In genomic region chr7:8125680-8126444, GRCh38 we compare ENCODE assay signal across 9 cellular contexts.
A peak's percentile ranks its signal among the peaks of the same experiment; 100 is the strongest.
DNase-seq lines count a peak whose midpoint lies in the region; ATAC-seq and TF ChIP-seq lines count a peak whose summit lies in the region.
"Had no signal": no experiment of that assay in that cellular context is flagged by ENCODE, and none has a peak within 500 bp of the region (broad histone marks: within the 10 kb centered on the region; RNA-seq: fewer than 3 reads in every experiment).

No MANE protein-coding gene starts in this region.

- no peaks in the 10 kb centered on the region for H3K4me1 ChIP-seq in right atrium auricular region
- H3K4me1 ChIP-seq in gastroesophageal sphincter, result no peaks in the 10 kb centered on the region
- H3K4me1 ChIP-seq in A673 (ENCODE audit: insufficient read depth, low read length, poor library complexity, severe bottlenecking), result no peaks in the 10 kb centered on the region

- DNase-seq in Right ventricle myocardium inferior (ENCODE audit: missing footprints), result no peak
- DNase-seq in right atrium auricular region (ENCODE audit: low spot score), result no peak
- DNase-seq in activated CD4-positive, alpha-beta T cell treated with anti-CD3 and anti-CD28 coated beads, Interleukin-2, amount 10 ng/mL, durations not matched to agents 24 days and 14 days, result peak; percentile 91
- DNase-seq in stimulated activated CD8-positive, alpha-beta memory T cell treated with anti-CD3 and anti-CD28 coated beads, Interleukin-4, amount 100 ng/mL, for 24 hours (ENCODE audit: low read depth), result peak; percentile 67
- DNase-seq in A673 (ENCODE audit: low spot score), result no peak

- no peak for TF ChIP-seq POLR2A in gastroesophageal sphincter (IDR thresholded peaks at IDR 0.05)

- no peak overlapping the region for H3K27ac ChIP-seq in right atrium auricular region
- no peak overlapping the region for H3K27ac ChIP-seq in gastroesophageal sphincter
- no peak overlapping the region for H3K27ac ChIP-seq in A673 (ENCODE audit: low read depth, low read length, poor library complexity, severe bottlenecking)

- H3K4me3 ChIP-seq in right atrium auricular region (no peak overlapping the region), gastroesophageal sphincter (no peak overlapping the region), A673 (ENCODE audit: low read depth, low read length, poor library complexity, severe bottlenecking) (no peak overlapping the region)

- TF ChIP-seq EP300 in gastroesophageal sphincter (IDR thresholded peaks at IDR 0.05), result no peak

- no peaks in the 10 kb centered on the region for H3K27me3 Mint-ChIP-seq in activated CD4-positive, alpha-beta T cell treated with anti-CD3 and anti-CD28 coated beads, Interleukin-2, amount 10 ng/mL, durations not matched to agents 24 days and 14 days
- H3K27me3 Mint-ChIP-seq: brain had no signal

- H3K36me3 ChIP-seq in right atrium auricular region (peaks cover 5% of the 10 kb centered on the region), gastroesophageal sphincter (no peaks in the 10 kb centered on the region), A673 (ENCODE audit: insufficient read depth, low read length, poor library complexity, severe bottlenecking) (no peaks in the 10 kb centered on the region)

- peaks cover 67% of the 10 kb centered on the region for H3K4me1 Mint-ChIP-seq in activated CD4-positive, alpha-beta T cell treated with anti-CD3 and anti-CD28 coated beads, Interleukin-2, amount 10 ng/mL, durations not matched to agents 24 days and 14 days

- peak overlapping the region; percentile 98 for H3K27ac Mint-ChIP-seq in activated CD4-positive, alpha-beta T cell treated with anti-CD3 and anti-CD28 coated beads, Interleukin-2, amount 10 ng/mL, durations not matched to agents 24 days and 14 days
- H3K27ac Mint-ChIP-seq: brain had no signal

- H3K27me3 ChIP-seq in right atrium auricular region, result no peaks in the 10 kb centered on the region
- no peaks in the 10 kb centered on the region for H3K27me3 ChIP-seq in gastroesophageal sphincter
- no peaks in the 10 kb centered on the region for H3K27me3 ChIP-seq in A673 (replicated peaks; ENCODE audit: insufficient read depth, low read depth, low read length, poor library complexity)

- TF ChIP-seq CTCF in right atrium auricular region (IDR thresholded peaks at IDR 0.05), result no peak
- no peak for TF ChIP-seq CTCF in gastroesophageal sphincter (IDR thresholded peaks at IDR 0.05)
- TF ChIP-seq CTCF in A673 (conservative IDR thresholded peaks at IDR 0.05; ENCODE audit: low read depth, low read length), result no peak

- POLR2A ChIA-PET in A673 (lab: Charles Lee; ENCODE audit: low non-redundant PET), result no interaction called here

- intact Hi-C loops in Right ventricle myocardium inferior (cut with DNase I) (no loop called here), A673 (cut with micrococcal nuclease; ENCODE audit: unreplicated experiment) (no loop called here)
- intact Hi-C loops in activated CD4-positive, alpha-beta T cell treated with anti-CD3 and anti-CD28 coated beads, Interleukin-2, amount 10 ng/mL, durations not matched to agents 24 days and 14 days (cut with micrococcal nuclease), result loop anchor here (1.0 to 5.0 kb wide), 10 partner anchors 8 to 485 kb away; partner anchors contain the start of gene UMAD1

- peak overlapping the region; percentile 76 for H3K4me3 Mint-ChIP-seq in activated CD4-positive, alpha-beta T cell treated with anti-CD3 and anti-CD28 coated beads, Interleukin-2, amount 10 ng/mL, durations not matched to agents 24 days and 14 days
- H3K4me3 Mint-ChIP-seq: brain had no signal

- WGBS in gastroesophageal sphincter (ENCODE audit: low coverage in 1 of 2), 2 donors, result 60 to 65% methylated on average over 1 to 5 of the region's 8 CpGs

- BruUV-seq in A673 (replicated peaks; lab: Mats Ljungman, UMichigan), result no TSS peak

- CTCF ChIA-PET in A673 (lab: Charles Lee), result no interaction called here

- H3K36me3 Mint-ChIP-seq in activated CD4-positive, alpha-beta T cell treated with anti-CD3 and anti-CD28 coated beads, Interleukin-2, amount 10 ng/mL, durations not matched to agents 24 days and 14 days (ENCODE audit: low read depth), result peaks cover 5% of the 10 kb centered on the region
- H3K36me3 Mint-ChIP-seq: brain had no signal

- H3K9me3 Mint-ChIP-seq in activated CD4-positive, alpha-beta T cell treated with anti-CD3 and anti-CD28 coated beads, Interleukin-2, amount 10 ng/mL, durations not matched to agents 24 days and 14 days, result peaks cover 4% of the 10 kb centered on the region
- H3K9me3 Mint-ChIP-seq: brain had no signal

- no peaks in the 10 kb centered on the region for H3K9me3 ChIP-seq in right atrium auricular region
- no peaks in the 10 kb centered on the region for H3K9me3 ChIP-seq in gastroesophageal sphincter
- no peaks in the 10 kb centered on the region for H3K9me3 ChIP-seq in A673 (ENCODE audit: low read depth, low read length, poor library complexity, severe bottlenecking)

- ATAC-seq in Right ventricle myocardium inferior (peak; percentile 44), HG03460 (IDR thresholded peaks at IDR 0.05; ENCODE audit: unreplicated experiment) (peak; percentile 81), gastroesophageal sphincter (peak; percentile 23), SK-N-SH treated with all-trans-retinoic acid at 6 μM for 48 hours (no peak; the same call in 2 of the 3 replicates)

TF ChIP-seq in SK-N-SH treated with all-trans-retinoic acid at 6 μM for 48 hours, 23 proteins besides CTCF, POLR2A, EP300 and RAD21:
- TF ChIP-seq ARNTL (CRISPR knock-in tag; IDR thresholded peaks at IDR 0.05; ENCODE audit: borderline replicate concordance, low read depth) (no peak), ZC3H10 (CRISPR knock-in tag; IDR thresholded peaks at IDR 0.05) (no peak), SNAI2 (CRISPR knock-in tag; IDR thresholded peaks at IDR 0.05) (no peak), BACH2 (CRISPR knock-in tag; IDR thresholded peaks at IDR 0.05; ENCODE audit: borderline replicate concordance) (no peak), ZFP30 (CRISPR knock-in tag; IDR thresholded peaks at IDR 0.05) (no peak), TCF4 (CRISPR knock-in tag; IDR thresholded peaks at IDR 0.05; ENCODE audit: borderline replicate concordance) (no peak)
- TF ChIP-seq, protein P1, sequence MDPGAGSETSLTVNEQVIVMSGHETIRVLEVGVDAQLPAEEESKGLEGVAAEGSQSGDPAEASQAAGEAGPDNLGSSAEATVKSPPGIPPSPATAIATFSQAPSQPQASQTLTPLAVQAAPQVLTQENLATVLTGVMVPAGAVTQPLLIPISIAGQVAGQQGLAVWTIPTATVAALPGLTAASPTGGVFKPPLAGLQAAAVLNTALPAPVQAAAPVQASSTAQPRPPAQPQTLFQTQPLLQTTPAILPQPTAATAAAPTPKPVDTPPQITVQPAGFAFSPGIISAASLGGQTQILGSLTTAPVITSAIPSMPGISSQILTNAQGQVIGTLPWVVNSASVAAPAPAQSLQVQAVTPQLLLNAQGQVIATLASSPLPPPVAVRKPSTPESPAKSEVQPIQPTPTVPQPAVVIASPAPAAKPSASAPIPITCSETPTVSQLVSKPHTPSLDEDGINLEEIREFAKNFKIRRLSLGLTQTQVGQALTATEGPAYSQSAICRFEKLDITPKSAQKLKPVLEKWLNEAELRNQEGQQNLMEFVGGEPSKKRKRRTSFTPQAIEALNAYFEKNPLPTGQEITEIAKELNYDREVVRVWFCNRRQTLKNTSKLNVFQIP (CRISPR knock-in tag; IDR thresholded peaks at IDR 0.05; ENCODE audit: borderline replicate concordance, low read depth), result no peak

Comparison
In these comparisons a context has a peak if more than half of its experiments do, and no peak if none do; other contexts are left out.
1. DNase-seq: peak in activated CD4-positive, alpha-beta T cell treated with anti-CD3 and anti-CD28 coated beads, Interleukin-2, amount 10 ng/mL, durations not matched to agents 24 days and 14 days (single experiment) and stimulated activated CD8-positive, alpha-beta memory T cell treated with anti-CD3 and anti-CD28 coated beads, Interleukin-4, amount 100 ng/mL, for 24 hours (single experiment); none in Right ventricle myocardium inferior (single experiment), right atrium auricular region (single experiment) and A673 (single experiment).